8 cellular contexts compared by ENCODE assay signal in the genomic region with DNA sequence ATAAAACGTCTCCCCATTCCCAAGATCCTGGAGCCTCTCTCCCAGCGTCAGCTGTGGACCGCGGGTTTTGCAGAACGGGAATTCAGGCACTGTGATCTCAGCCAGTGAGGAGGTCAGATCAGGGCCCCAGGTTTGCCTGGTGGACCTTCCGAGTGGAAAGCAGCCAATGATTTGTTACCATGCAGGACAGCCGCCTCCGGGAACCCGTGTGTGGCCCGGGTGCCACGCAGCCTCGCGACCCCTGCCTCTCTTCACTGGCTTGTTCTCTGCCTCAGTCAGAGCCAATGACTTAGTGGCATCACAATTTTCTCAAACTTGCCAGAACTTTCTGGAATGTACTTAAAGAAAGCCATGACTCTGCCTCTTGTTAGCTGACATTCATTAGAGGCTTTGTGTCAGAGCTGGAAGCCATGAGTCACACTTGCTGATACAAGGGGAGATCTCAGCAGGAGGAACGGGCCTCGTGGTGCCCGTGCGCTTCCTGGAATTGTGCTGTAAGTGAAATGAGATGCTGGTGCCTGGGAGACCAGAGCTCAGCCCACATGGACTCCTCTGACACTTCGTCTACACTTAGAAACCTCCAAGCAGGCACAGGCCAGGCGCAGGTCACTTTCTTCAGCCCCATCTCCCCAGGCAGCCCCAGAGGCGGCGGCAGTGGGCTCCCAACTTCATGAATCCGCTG.
A peak's percentile ranks its signal among the peaks of the same experiment; 100 is the strongest.
DNase-seq lines count a peak whose midpoint lies in the region; ATAC-seq and TF ChIP-seq lines count a peak whose summit lies in the region.

No MANE protein-coding gene starts in this region.

- no peaks in the 10 kb centered on the region for H3K4me1 ChIP-seq in endodermal cell (ENCODE audit: control insufficient read depth, insufficient read depth, low read length)

- H3K36me3 Mint-ChIP-seq in endodermal cell (ENCODE audit: low read depth), result no peaks in the 10 kb centered on the region

- H3K4me1 Mint-ChIP-seq in endodermal cell, result peaks cover 4% of the 10 kb centered on the region

- no peaks in the 10 kb centered on the region for H3K27me3 Mint-ChIP-seq in endodermal cell (ENCODE audit: insufficient read depth)

- no peak overlapping the region for H3K9ac ChIP-seq in endodermal cell (ENCODE audit: extremely low read depth, low read length, poor library complexity, severe bottlenecking)

- H3K36me3 ChIP-seq in endodermal cell (ENCODE audit: control insufficient read depth, insufficient read depth, low read length), result no peaks in the 10 kb centered on the region

- H3K27ac ChIP-seq in endodermal cell (ENCODE audit: low read depth, low read length), result no peak overlapping the region

- no peak overlapping the region for H3K27ac Mint-ChIP-seq in endodermal cell

- peak; percentile 44 for DNase-seq in Caki2 (ENCODE audit: low read depth)
- peak; percentile 6 for DNase-seq in NB4 (ENCODE audit: low read depth)
- DNase-seq in endodermal cell, result peak; percentile 59
- DNase-seq in non-pigmented ciliary epithelial cell (ENCODE audit: low read depth), result peak; percentile 95
- no peak for DNase-seq in occipital lobe (lab: John Stamatoyannopoulos, UW)
- DNase-seq in NCI-H1930 (lab: John Stamatoyannopoulos, UW), result no peak

- H3K27me3 ChIP-seq in endodermal cell (ENCODE audit: control insufficient read depth, insufficient read depth, low read length, poor library complexity, severe bottlenecking), result no peaks in the 10 kb centered on the region

- H3K4me3 ChIP-seq in NB4 (ENCODE audit: low read depth, low read length) (no peak overlapping the region), endodermal cell (ENCODE audit: low read length) (no peak overlapping the region)

- ATAC-seq in GM21825 (IDR thresholded peaks at IDR 0.05; ENCODE audit: unreplicated experiment) (no peak), GM21619 (IDR thresholded peaks at IDR 0.05; ENCODE audit: unreplicated experiment) (no peak)

- H3K9me3 Mint-ChIP-seq in endodermal cell, result no peaks in the 10 kb centered on the region

- H3K4me3 Mint-ChIP-seq in endodermal cell, result no peak overlapping the region

- in situ Hi-C loops in Caki2 (cut with HindIII; ENCODE audit: low pct_unique_long_range_greater_than_20kb, low sequenced_read_pairs), result no loop called here

- H3K9me3 ChIP-seq in endodermal cell (ENCODE audit: control insufficient read depth, low read length), result no peaks in the 10 kb centered on the region

- TF ChIP-seq CTCF in NB4 (IDR thresholded peaks at IDR 0.05; ENCODE audit: low read depth, low read length) (no peak), endodermal cell (conservative IDR thresholded peaks at IDR 0.05) (no peak)

- 88 to 89% methylated on average over 20 to 22 of the region's 22 CpGs for WGBS in endodermal cell (ENCODE audit: insufficient coverage in 1 of 2, insufficient read length in 1 of 2), 2 experiments

- no peak for TF ChIP-seq POLR2A in NB4 (IDR thresholded peaks at IDR 0.05; ENCODE audit: extremely low read depth, insufficient read length)

Comparison
In these comparisons a context has a peak if more than half of its experiments do, and no peak if none do; other contexts are left out.
1. DNase-seq: peak in Caki2 (single experiment), NB4 (single experiment), endodermal cell (single experiment) and non-pigmented ciliary epithelial cell (single experiment); none in occipital lobe (single experiment) and NCI-H1930 (0 of 2).